ENCODE assay signal across 10 cellular contexts in genomic region chr19:35055715-35056179, GRCh38. TPM values are rescaled to one million over a fixed set of nuclear protein-coding genes. Genes with fewer than 3 reads are reported as not detected.
DNase-seq lines count a peak whose midpoint lies in the region; ATAC-seq and TF ChIP-seq lines count a peak whose summit lies in the region.
"Had no signal": no experiment of that assay in that cellular context is flagged by ENCODE, and none has a peak within 500 bp of the region (broad histone marks: within the 10 kb centered on the region; RNA-seq: fewer than 3 reads in every experiment).

No MANE protein-coding gene starts in this region.

- no peaks in the 10 kb centered on the region for H3K4me1 ChIP-seq in SJCRH30

- peaks cover 2% of the 10 kb centered on the region for H3K36me3 Mint-ChIP-seq in central memory CD8-positive, alpha-beta T cell (ENCODE audit: insufficient read depth)
- no peaks in the 10 kb centered on the region for H3K36me3 Mint-ChIP-seq in osteocyte (ENCODE audit: unreplicated experiment)
- H3K36me3 Mint-ChIP-seq: natural killer cell had no signal

- H3K4me3 Mint-ChIP-seq in central memory CD8-positive, alpha-beta T cell, result no peak overlapping the region
- H3K4me3 Mint-ChIP-seq in osteocyte (ENCODE audit: unreplicated experiment), result no peak overlapping the region
- H3K4me3 Mint-ChIP-seq: natural killer cell had no signal

- peaks cover 6% of the 10 kb centered on the region; the same call in 1 of the 2 replicates for H3K27me3 ChIP-seq in SJCRH30

- no peak overlapping the region for H3K27ac ChIP-seq in SJCRH30

- H3K9me3 Mint-ChIP-seq in central memory CD8-positive, alpha-beta T cell, result no peaks in the 10 kb centered on the region
- no peaks in the 10 kb centered on the region for H3K9me3 Mint-ChIP-seq in osteocyte (ENCODE audit: unreplicated experiment)
- H3K9me3 Mint-ChIP-seq: natural killer cell had no signal

- H3K4me3 ChIP-seq in SJCRH30, result no peak overlapping the region

- H3K36me3 ChIP-seq in SJCRH30, result no peaks in the 10 kb centered on the region

- peak; percentile 36 for ATAC-seq in central memory CD8-positive, alpha-beta T cell (replicated peaks; ENCODE audit: extremely low read depth, poor library complexity, severe bottlenecking)
- ATAC-seq in GM18519 (IDR thresholded peaks at IDR 0.05; ENCODE audit: low FRiP score, unreplicated experiment) (no peak), HG02981 (IDR thresholded peaks at IDR 0.05; ENCODE audit: unreplicated experiment) (no peak)
- ATAC-seq: natural killer cell had no signal

- H3K4me1 Mint-ChIP-seq in central memory CD8-positive, alpha-beta T cell, result no peaks in the 10 kb centered on the region
- no peaks in the 10 kb centered on the region for H3K4me1 Mint-ChIP-seq in osteocyte (ENCODE audit: unreplicated experiment)
- H3K4me1 Mint-ChIP-seq: natural killer cell had no signal

- no peaks in the 10 kb centered on the region for H3K9me3 ChIP-seq in SJCRH30 (replicated peaks)

- H3K27me3 Mint-ChIP-seq in central memory CD8-positive, alpha-beta T cell, result peaks cover 17% of the 10 kb centered on the region
- peaks cover 26% of the 10 kb centered on the region for H3K27me3 Mint-ChIP-seq in osteocyte (ENCODE audit: unreplicated experiment)

- DNase-seq in NCI-H2171 treated with DMSO at 0.1 percent for 48 hours (lab: John Stamatoyannopoulos, UW) (peak; percentile 98), osteocyte (ENCODE audit: extremely low spot score, unreplicated experiment) (no peak), SJCRH30 (no peak)
- no peak for DNase-seq in central memory CD8-positive, alpha-beta T cell (ENCODE audit: low spot score in 2 of 2)
- DNase-seq: activated CD8-positive, alpha-beta memory T cell treated with anti-CD3 and anti-CD28 coated beads, Interleukin-2, amount 50 U/mL, for 4 hours; natural killer cell; NCI-H446 treated with DMSO at 0.1 percent for 48 hours had no signal

- no peak overlapping the region for H3K27ac Mint-ChIP-seq in central memory CD8-positive, alpha-beta T cell (ENCODE audit: low read depth)
- no peak overlapping the region for H3K27ac Mint-ChIP-seq in osteocyte (ENCODE audit: unreplicated experiment)
- H3K27ac Mint-ChIP-seq: natural killer cell had no signal

- TF ChIP-seq CTCF in GM12873 (IDR thresholded peaks at IDR 0.05; ENCODE audit: insufficient read depth, low read depth, low read length, missing control alignments), result peak; percentile 51
- TF ChIP-seq CTCF in osteocyte (IDR thresholded peaks at IDR 0.05), result peak; percentile 18

RNA-seq across cellular contexts. Expression of gene HPN, which starts 14.2 kb away (rescaled TPM):
- not detected in 2 replicates for total RNA-seq in osteocyte
- not detected in 2 replicates for total RNA-seq in SJCRH30 (2014; rRNA removed; shearing (Covaris generic))
- total RNA-seq: natural killer cell had no signal

RNA-seq across cellular contexts. Expression of gene SCN1B, which starts 25.5 kb away (rescaled TPM):
- total RNA-seq in osteocyte, result 7.3 and 8.1 TPM in 2 replicates
- 1.2 and 2.3 TPM in 2 replicates for total RNA-seq in SJCRH30 (2014; rRNA removed; shearing (Covaris generic))

RNA-seq across cellular contexts. Expression of gene GRAMD1A, which starts 55.6 kb away (rescaled TPM):
- 77.8 and 80.8 TPM in 2 replicates for total RNA-seq in osteocyte
- total RNA-seq in SJCRH30 (2014; rRNA removed; shearing (Covaris generic)), result 45.5 and 49.4 TPM in 2 replicates

RNA-seq across cellular contexts. Expression of gene FXYD3, which starts 59.9 kb away (rescaled TPM):
- not detected in 2 replicates for total RNA-seq in osteocyte
- not detected in 2 replicates for total RNA-seq in SJCRH30 (2014; rRNA removed; shearing (Covaris generic))
- total RNA-seq: natural killer cell had no signal
